In genomic region chr7:17706734-17707133, GRCh38 we compare ENCODE assay signal across 8 cellular contexts.
A peak's percentile ranks its signal among the peaks of the same experiment; 100 is the strongest.
DNase-seq lines count a peak whose midpoint lies in the region; FAIRE-seq and TF ChIP-seq lines count a peak whose summit lies in the region.

No MANE protein-coding gene starts in this region.

- H3K27me3 ChIP-seq in GM06990 (replicated peaks; ENCODE audit: control insufficient read depth, insufficient read depth, low read length) (no peaks in the 10 kb centered on the region), SU-DHL-6 (ENCODE audit: low read length) (no peaks in the 10 kb centered on the region), H1 (replicated peaks in 1 of 4; ENCODE audit: control insufficient read depth in 3 of 4, extremely low read depth in 1 of 4, insufficient read depth in 3 of 4, low read length in 3 of 4) (no peaks in the 10 kb centered on the region), mesenchymal stem cell (ENCODE audit: control insufficient read depth in 1 of 2, insufficient read depth in 1 of 2, low read length in 2 of 2) (no peaks in the 10 kb centered on the region)

- POLR2A ChIA-PET in H1 (lab: Charles Lee; ENCODE audit: partially characterized antibody), result interaction anchor here (0.5 to 0.6 kb wide), 2 partner anchors 221 to 797 kb away, joined by 3 read pairs; no protein-coding TSS in a partner anchor

- peak; percentile 96 to 97 for TF ChIP-seq RAD21 in H1 (IDR thresholded peaks at IDR 0.05 in 1 of 2, conservative IDR thresholded peaks at IDR 0.05 in 1 of 2; ENCODE audit: low read depth in 2 of 2, low read length in 2 of 2)

- no peak overlapping the region for H3K4me2 ChIP-seq in SU-DHL-6 (ENCODE audit: low read depth, low read length, poor library complexity, severe bottlenecking)
- H3K4me2 ChIP-seq in H1 (ENCODE audit: insufficient read depth in 1 of 2, low read depth in 2 of 2, low read length in 2 of 2), result no peak overlapping the region
- no peak overlapping the region for H3K4me2 ChIP-seq in mesenchymal stem cell (ENCODE audit: low read length, poor library complexity, severe bottlenecking)

- H2AFZ ChIP-seq in SU-DHL-6 (ENCODE audit: low read depth, low read length, severe bottlenecking) (no peak overlapping the region), H1 (ENCODE audit: low read length) (no peak overlapping the region), mesenchymal stem cell (ENCODE audit: low read depth, low read length) (no peak overlapping the region)

- no peaks in the 10 kb centered on the region for H3K79me1 ChIP-seq in H1 (ENCODE audit: low read depth, low read length)
- no peaks in the 10 kb centered on the region for H3K79me1 ChIP-seq in mesenchymal stem cell (replicated peaks; ENCODE audit: low read length, poor library complexity, severe bottlenecking)

- H2BK20ac ChIP-seq in H1 (ENCODE audit: low read length), result no peak overlapping the region

- no peak overlapping the region for H2BK120ac ChIP-seq in H1 (replicated peaks; ENCODE audit: low read depth, low read length)
- H2BK120ac ChIP-seq in mesenchymal stem cell (ENCODE audit: low read depth, low read length), result no peak overlapping the region

- H3K4ac ChIP-seq in H1 (replicated peaks; ENCODE audit: insufficient read length, low read depth, low read length) (no peak overlapping the region), mesenchymal stem cell (ENCODE audit: low read depth in 1 of 2, low read length in 2 of 2) (no peak overlapping the region)

- H3K14ac ChIP-seq in H1 (ENCODE audit: insufficient read length) (no peak overlapping the region), mesenchymal stem cell (ENCODE audit: low read length in 2 of 2) (no peak overlapping the region)

- TF ChIP-seq CTCF in GM06990 (IDR thresholded peaks at IDR 0.05; ENCODE audit: insufficient read depth, low read length, poor library complexity, severe bottlenecking), result peak; percentile 65
- TF ChIP-seq CTCF in HFFc6 (IDR thresholded peaks at IDR 0.05), result peak; percentile 80
- peak; percentile 60 for TF ChIP-seq CTCF in SU-DHL-6 (IDR thresholded peaks at IDR 0.05; ENCODE audit: insufficient read depth, low read length, poor library complexity, severe bottlenecking)
- peak; percentile 31 to 79 (median 72) for TF ChIP-seq CTCF in H1 (IDR thresholded peaks at IDR 0.05; ENCODE audit: control extremely low read depth in 1 of 3, insufficient read depth in 1 of 3, low read depth in 1 of 3, low read length in 3 of 3)

- H3K9me3 ChIP-seq in SU-DHL-6 (ENCODE audit: insufficient read depth, low read length) (no peaks in the 10 kb centered on the region), H1 (ENCODE audit: insufficient read depth in 2 of 2, low read depth in 1 of 2, low read length in 1 of 2) (no peaks in the 10 kb centered on the region), mesenchymal stem cell (ENCODE audit: control insufficient read depth, low read length) (peaks cover 6% of the 10 kb centered on the region)

- no peaks in the 10 kb centered on the region for H4K20me1 ChIP-seq in SU-DHL-6 (ENCODE audit: low read depth, low read length)
- H4K20me1 ChIP-seq in H1 (replicated peaks in 1 of 2; ENCODE audit: control insufficient read depth in 1 of 2, insufficient read depth in 2 of 2, low read length in 2 of 2), result no peaks in the 10 kb centered on the region

- no peak overlapping the region for H3K27ac Mint-ChIP-seq in HFFc6

- H3K4me3 Mint-ChIP-seq in HFFc6, result peak overlapping the region; percentile 56; the same call in 1 of the 2 replicates

- no peak for TF ChIP-seq EP300 in H1 (IDR thresholded peaks at IDR 0.05; ENCODE audit: borderline replicate concordance in 1 of 2, low read depth in 2 of 2, low read length in 2 of 2)

- H3K4me1 ChIP-seq in H1 (replicated peaks in 1 of 4; ENCODE audit: control insufficient read depth in 3 of 4, insufficient read depth in 4 of 4, low read length in 3 of 4) (no peaks in the 10 kb centered on the region; a peak in 1 of 7 replicates), mesenchymal stem cell (ENCODE audit: control insufficient read depth, insufficient read depth, low read depth, low read length) (no peaks in the 10 kb centered on the region)

- H3K23ac ChIP-seq in H1 (ENCODE audit: insufficient read length) (no peak overlapping the region), mesenchymal stem cell (ENCODE audit: low read length in 2 of 2) (no peak overlapping the region)

- no peaks in the 10 kb centered on the region for H3F3A ChIP-seq in SU-DHL-6 (ENCODE audit: insufficient read depth)

- H4K8ac ChIP-seq in H1 (ENCODE audit: extremely low read depth, insufficient read depth, low read length) (no peak overlapping the region), mesenchymal stem cell (ENCODE audit: low read length) (no peak overlapping the region)

- CTCF ChIA-PET in H1 (lab: Charles Lee; ENCODE audit: partially characterized antibody), result interaction anchor here (0.5 to 1.6 kb wide), 33 partner anchors 8 to 640 kb away, joined by 3 to 22 read pairs (median 3); no protein-coding TSS in a partner anchor

- H2BK15ac ChIP-seq in H1 (ENCODE audit: low read length), result no peak overlapping the region
- H2BK15ac ChIP-seq in mesenchymal stem cell (ENCODE audit: low read depth, poor library complexity, severe bottlenecking), result no peak overlapping the region

- DNase-seq in A172 (ENCODE audit: low spot score), result peak; percentile 72
- DNase-seq in GM06990 (ENCODE audit: extremely low read depth, insufficient read length), result peak; percentile 21
- DNase-seq in HFFc6, result peak; percentile 53
- DNase-seq in NCI-H1105 treated with DMSO at 0.1 percent for 48 hours (lab: John Stamatoyannopoulos, UW), result peak; percentile 83
- peak in 1 of 2 experiments; percentile 54 for DNase-seq in H1 (ENCODE audit: low read depth in 1 of 2, low spot score in 2 of 2)
- DNase-seq in mesenchymal stem cell, result peak; percentile 69
- DNase-seq in ureter (ENCODE audit: low spot score), result peak; percentile 63

- H4K91ac ChIP-seq in H1 (replicated peaks; ENCODE audit: insufficient read length, low read length), result no peak overlapping the region
- no peak overlapping the region for H4K91ac ChIP-seq in mesenchymal stem cell (ENCODE audit: low read length)

- H3K36me3 Mint-ChIP-seq in HFFc6 (ENCODE audit: low read depth), result no peaks in the 10 kb centered on the region

- H2BK5ac ChIP-seq in H1 (ENCODE audit: low read depth, low read length) (no peak overlapping the region), mesenchymal stem cell (ENCODE audit: low read depth, low read length, poor library complexity, severe bottlenecking) (no peak overlapping the region)

- H3K27me3 Mint-ChIP-seq in HFFc6 (ENCODE audit: insufficient read depth), result peaks cover 5% of the 10 kb centered on the region

- H3K27ac ChIP-seq in SU-DHL-6 (ENCODE audit: low read depth, low read length), result no peak overlapping the region
- H3K27ac ChIP-seq in H1 (ENCODE audit: low read depth, low read length), result no peak overlapping the region
- no peak overlapping the region for H3K27ac ChIP-seq in mesenchymal stem cell (ENCODE audit: low read length, poor library complexity, severe bottlenecking)

- H2AK5ac ChIP-seq in H1 (ENCODE audit: low read depth, low read length), result no peak overlapping the region
- no peak overlapping the region for H2AK5ac ChIP-seq in mesenchymal stem cell (ENCODE audit: low read length, severe bottlenecking)

- no peak overlapping the region for H3K56ac ChIP-seq in H1 (replicated peaks; ENCODE audit: insufficient read length, low read depth, low read length)

- no peaks in the 10 kb centered on the region for H3K9me3 Mint-ChIP-seq in HFFc6

- peak; percentile 89 for FAIRE-seq in H1 (lab: Jason Lieb, UNC)

- H2BK12ac ChIP-seq in H1 (ENCODE audit: low read depth, low read length) (no peak overlapping the region), mesenchymal stem cell (ENCODE audit: low read length in 2 of 2) (no peak overlapping the region)

- H3K18ac ChIP-seq in H1 (ENCODE audit: extremely low read depth, low read length), result no peak overlapping the region
- H3K18ac ChIP-seq in mesenchymal stem cell (ENCODE audit: low read depth in 1 of 2, low read length in 2 of 2), result no peak overlapping the region

- no peak overlapping the region for H3K9ac ChIP-seq in SU-DHL-6 (ENCODE audit: low read length)
- H3K9ac ChIP-seq in H1 (replicated peaks in 1 of 4; ENCODE audit: extremely low read depth in 1 of 4, low read depth in 3 of 4, low read length in 3 of 4), result no peak overlapping the region
- H3K9ac ChIP-seq in mesenchymal stem cell (ENCODE audit: low read length), result peak overlapping the region; percentile 38

- H3K36me3 ChIP-seq in GM06990 (ENCODE audit: control insufficient read depth, insufficient read depth, low read length) (no peaks in the 10 kb centered on the region), SU-DHL-6 (ENCODE audit: low read length) (no peaks in the 10 kb centered on the region), H1 (ENCODE audit: control insufficient read depth in 2 of 4, insufficient read depth in 4 of 4, low read length in 3 of 4) (no peaks in the 10 kb centered on the region), mesenchymal stem cell (ENCODE audit: control insufficient read depth in 1 of 2, insufficient read depth in 2 of 2, low read depth in 1 of 2, low read length in 2 of 2) (no peaks in the 10 kb centered on the region)

- no peak for TF ChIP-seq POLR2A in H1 (IDR thresholded peaks at IDR 0.05; ENCODE audit: control extremely low read depth in 1 of 2, low read depth in 2 of 2, low read length in 2 of 2)

- H3K4me1 Mint-ChIP-seq in HFFc6 (ENCODE audit: low read depth), result peaks cover 7% of the 10 kb centered on the region

- no peaks in the 10 kb centered on the region for H3K79me2 ChIP-seq in SU-DHL-6 (ENCODE audit: insufficient read depth, low read length)
- no peaks in the 10 kb centered on the region for H3K79me2 ChIP-seq in H1 (ENCODE audit: control insufficient read depth in 1 of 2, insufficient read depth in 2 of 2, low read length in 2 of 2)

- no peaks in the 10 kb centered on the region for H3K9me2 ChIP-seq in SU-DHL-6 (replicated peaks; ENCODE audit: insufficient read depth, low read length)

- H3K4me3 ChIP-seq in GM06990 (replicated peaks; ENCODE audit: low read depth, low read length), result no peak overlapping the region
- no peak overlapping the region for H3K4me3 ChIP-seq in SU-DHL-6 (ENCODE audit: insufficient read depth, low read length, poor library complexity, severe bottlenecking)
- H3K4me3 ChIP-seq in H1 (ENCODE audit: extremely low read depth in 1 of 4, insufficient read depth in 2 of 4, low read depth in 3 of 4, low read length in 4 of 4), result no peak overlapping the region
- no peak overlapping the region for H3K4me3 ChIP-seq in mesenchymal stem cell (ENCODE audit: insufficient read depth in 1 of 2, low read depth in 1 of 2, low read length in 2 of 2)

- WGBS in H1 (ENCODE audit: extremely low coverage in 1 of 2, insufficient coverage in 1 of 2, insufficient read length in 1 of 2, insufficient replicate concordance in 2 of 2, low coverage in 1 of 2, low lambda C conversion rate in 2 of 2, missing lambda C conversion rate in 1 of 2), 2 experiments, result 45% methylated on average over 3 of the region's 3 CpGs; no CpG with 5 or more reads in 1 of the 2 experiments
- 35% methylated on average over 3 of the region's 3 CpGs for WGBS in mesenchymal stem cell

- H4K5ac ChIP-seq in H1 (ENCODE audit: insufficient read length, low read depth, low read length), result no peak overlapping the region

- H3K23me2 ChIP-seq in H1 (ENCODE audit: low read depth, low read length), result no peaks in the 10 kb centered on the region

TF ChIP-seq in H1, 55 proteins besides CTCF, POLR2A, EP300 and RAD21 (continues in another document):
- TF ChIP-seq CBX8 (IDR thresholded peaks at IDR 0.05; ENCODE audit: borderline replicate concordance, low read depth, low read length) (no peak), KDM5A (IDR thresholded peaks at IDR 0.05; ENCODE audit: low read length) (no peak)
